ENCODE assay signal across 8 cellular contexts in genomic region chr10:95656291-95657164, GRCh38. TPM values are rescaled to one million over a fixed set of nuclear protein-coding genes. Genes with fewer than 3 reads are reported as not detected.
DNase-seq lines count a peak whose midpoint lies in the region; ATAC-seq and TF ChIP-seq lines count a peak whose summit lies in the region.

ALDH18A1 (minus strand) TSS chr10:95656711; CDS start chr10:95653377, 3,334 bp downstream.

- 0 out of 2 replicates have a peak, but pooled peaks cover under 1% of the 10 kb centered on the region for H4K20me1 ChIP-seq in GM23338 (replicated peaks; ENCODE audit: insufficient read depth)

- H3K27me3 ChIP-seq in GM23338 (ENCODE audit: insufficient read depth) (no peaks in the 10 kb centered on the region), stomach (no peaks in the 10 kb centered on the region)

- 0 to 1% (median 0%) methylated on average over 38 to 83 of the region's 83 CpGs for WGBS in stomach, 5 donors

- peak within 1 kb of the TSS; percentile 100 for H3K4me3 Mint-ChIP-seq in GM23338
- peak within 1 kb of the TSS; percentile 99 for H3K4me3 Mint-ChIP-seq in neural crest cell

- DNase-seq in ELR (ENCODE audit: low read depth) (peak; percentile 89), GM23338 (ENCODE audit: low spot score) (peak; percentile 93), Kasumi-1 (lab: John Stamatoyannopoulos, UW) (peak; percentile 96), SIG-M5 (lab: John Stamatoyannopoulos, UW) (peak; percentile 22), fibroblast of villous mesenchyme (ENCODE audit: low read depth) (peak; percentile 94), neural crest cell (ENCODE audit: low read depth, low spot score) (peak; percentile 95), stomach (peak; percentile 95)
- peak; percentile 96 for DNase-seq in activated effector memory CD4-positive, alpha-beta T cell treated with anti-CD3 and anti-CD28 coated beads, Interleukin-2, amount 50 U/mL, for 16 hours

- H3K27me3 Mint-ChIP-seq in GM23338 (ENCODE audit: insufficient read depth, low read depth, poor library complexity) = peaks cover 4% of the 10 kb centered on the region
- H3K27me3 Mint-ChIP-seq in neural crest cell (ENCODE audit: low read depth) = no peaks in the 10 kb centered on the region

- peaks cover 0 to 2% (median 0%) of the 10 kb centered on the region in 4 donors for H3K9me3 ChIP-seq in stomach

- H3K9me3 Mint-ChIP-seq in GM23338 = 0 out of 3 replicates have a peak, but pooled peaks cover 3% of the 10 kb centered on the region
- H3K9me3 Mint-ChIP-seq in neural crest cell = no peaks in the 10 kb centered on the region

- TF ChIP-seq POLR2A in stomach (IDR thresholded peaks at IDR 0.05) = no peak

- no peaks in the 10 kb centered on the region; the same call in 1 of the 2 replicates for H3F3A ChIP-seq in GM23338 (replicated peaks; ENCODE audit: low read depth)

- H3K27ac ChIP-seq in GM23338 (ENCODE audit: low read depth) (no peak within 1 kb of the TSS), stomach (peak within 1 kb of the TSS; percentile 76 to 87 (median 84))

- peaks cover 16% of the 10 kb centered on the region; the same call in 1 of the 2 replicates for H3K36me3 ChIP-seq in GM23338 (ENCODE audit: insufficient read depth)
- H3K36me3 ChIP-seq in stomach = peaks cover 10 to 18% (median 16%) of the 10 kb centered on the region in 4 donors

- H3K9me2 ChIP-seq in GM23338 (ENCODE audit: insufficient read depth) = no peaks in the 10 kb centered on the region

- H3K27ac Mint-ChIP-seq in GM23338 (peak within 1 kb of the TSS; percentile 97), neural crest cell (ENCODE audit: unreplicated experiment) (peak within 1 kb of the TSS; percentile 98)

- peaks cover 44% of the 10 kb centered on the region for H3K79me2 ChIP-seq in GM23338 (replicated peaks; ENCODE audit: insufficient read depth)

- H3K4me1 ChIP-seq in GM23338 (ENCODE audit: insufficient read depth) = peaks cover 9% of the 10 kb centered on the region
- H3K4me1 ChIP-seq in stomach = peaks cover 0 to 36% (median 27%) of the 10 kb centered on the region in 4 donors

- H3K36me3 Mint-ChIP-seq in GM23338 (ENCODE audit: low read depth) (peaks cover 23% of the 10 kb centered on the region), neural crest cell (ENCODE audit: low read depth) (peaks cover 21% of the 10 kb centered on the region)

- peak within 1 kb of the TSS; percentile 95 for H2AFZ ChIP-seq in GM23338

- H3K4me2 ChIP-seq in GM23338 = peak within 1 kb of the TSS; percentile 96

- H3K4me1 Mint-ChIP-seq in GM23338 = peaks cover 12% of the 10 kb centered on the region
- peaks cover 35% of the 10 kb centered on the region for H3K4me1 Mint-ChIP-seq in neural crest cell

- H3K4me3 ChIP-seq in GM23338 (peak within 1 kb of the TSS; percentile 88), fibroblast of villous mesenchyme (ENCODE audit: low read depth, low read length) (peak within 1 kb of the TSS; percentile 91), stomach (peak within 1 kb of the TSS; percentile 75 to 95 (median 78))

- intact Hi-C loops in stomach (cut with DNase I; ENCODE audit: low total_unique reads) = no loop called here

- no peak for TF ChIP-seq EP300 in stomach (IDR thresholded peaks at IDR 0.05)

- no peak for TF ChIP-seq CTCF in GM23338 (conservative IDR thresholded peaks at IDR 0.05; ENCODE audit: low read depth in 2 of 2)
- no peak for TF ChIP-seq CTCF in fibroblast of villous mesenchyme (IDR thresholded peaks at IDR 0.05; ENCODE audit: insufficient read depth, low read depth, low read length)
- TF ChIP-seq CTCF in neural crest cell (conservative IDR thresholded peaks at IDR 0.05) = no peak
- no peak for TF ChIP-seq CTCF in stomach (IDR thresholded peaks at IDR 0.05)

- ATAC-seq in GM23338 = peak; percentile 90

TF ChIP-seq in GM23338, 12 proteins besides CTCF, POLR2A, EP300 and RAD21:
- TF ChIP-seq POLR2AphosphoS5 (IDR thresholded peaks at IDR 0.05; ENCODE audit: low read depth) = peak; percentile 70
- peak; percentile 68 for TF ChIP-seq CREB1 (CRISPR knock-in tag; IDR thresholded peaks at IDR 0.05; ENCODE audit: low read depth)
- TF ChIP-seq JUNB (IDR thresholded peaks at IDR 0.05; ENCODE audit: unreplicated experiment) = no peak

RNA-seq across cellular contexts. Expression of gene ALDH18A1, which starts in this region (rescaled TPM):
- total RNA-seq in GM23338 (2014; rRNA removed; shearing (Covaris generic)) = 104 and 117 TPM in 2 replicates
- polyA plus RNA-seq in GM23338 (2016; fragmentation: Nextera tagmentation; extraction: Ambion mirVana) (35.1 and 36.0 TPM in 2 replicates), stomach (10 to 100 TPM; 11.3 to 19.2 (median 16.6) TPM)
- total RNA-seq in fibroblast of villous mesenchyme (107 and 154 TPM in 2 replicates), neural crest cell (172 and 182 TPM in 2 replicates), stomach (10 to 100 TPM; 26.8 to 87.6 (median 33.9) TPM)

Comparison
In these comparisons a context has a peak if more than half of its experiments do, and no peak if none do; other contexts are left out.
1. DNase-seq: peak in every context shown above with its lines; median percentile 96 in Kasumi-1; 96 in activated effector memory CD4-positive, alpha-beta T cell treated with anti-CD3 and anti-CD28 coated beads, Interleukin-2, amount 50 U/mL, for 16 hours; 95 in neural crest cell; 95 in stomach; 94 in fibroblast of villous mesenchyme; 93 in GM23338; 89 in ELR; 22 in SIG-M5.